ENCODE assay signal across 2 cellular contexts in genomic region chr1:198165927-198166647, GRCh38.
TF ChIP-seq lines count a peak whose summit lies in the region.

No MANE protein-coding gene starts in this region.

TF ChIP-seq in SK-N-SH, 30 proteins besides CTCF, POLR2A, EP300 and RAD21 (continued from another document):
- TF ChIP-seq USF1 (IDR thresholded peaks at IDR 0.05; ENCODE audit: borderline replicate concordance, low read depth), result no peak
- TF ChIP-seq MAX (IDR thresholded peaks at IDR 0.05; ENCODE audit: low read depth), result no peak
- TF ChIP-seq ZBTB33 (IDR thresholded peaks at IDR 0.05; ENCODE audit: borderline replicate concordance, low read depth), result no peak
- no peak for TF ChIP-seq POLR2AphosphoS5 (IDR thresholded peaks at IDR 0.05; ENCODE audit: low read depth, low read length)
- TF ChIP-seq IRF3 (IDR thresholded peaks at IDR 0.05; ENCODE audit: low read depth, low read length), result no peak
- no peak for TF ChIP-seq REST (IDR thresholded peaks at IDR 0.05; ENCODE audit: low read depth, low read length)
- no peak for TF ChIP-seq YY1 (IDR thresholded peaks at IDR 0.05; ENCODE audit: low read depth)
- no peak for TF ChIP-seq RXRA (IDR thresholded peaks at IDR 0.05; ENCODE audit: borderline replicate concordance, low read depth)
- no peak for TF ChIP-seq ELF1 (IDR thresholded peaks at IDR 0.05)

TF ChIP-seq in SK-N-SH treated with all-trans-retinoic acid at 6 μM for 48 hours, 23 proteins besides CTCF, POLR2A, EP300 and RAD21 (continued from another document):
- TF ChIP-seq PATZ1 (CRISPR knock-in tag; IDR thresholded peaks at IDR 0.05; ENCODE audit: borderline replicate concordance) (no peak), CSDC2 (CRISPR knock-in tag; IDR thresholded peaks at IDR 0.05) (no peak), TSHZ2 (CRISPR knock-in tag; IDR thresholded peaks at IDR 0.05) (no peak), ESRRG (CRISPR knock-in tag; IDR thresholded peaks at IDR 0.05) (no peak), GLIS3 (CRISPR knock-in tag; IDR thresholded peaks at IDR 0.05) (no peak), CSRNP3 (CRISPR knock-in tag; IDR thresholded peaks at IDR 0.05) (no peak), ZNF70 (CRISPR knock-in tag; IDR thresholded peaks at IDR 0.05) (no peak), ZFP3 (CRISPR knock-in tag; IDR thresholded peaks at IDR 0.05) (no peak), RARB (CRISPR knock-in tag; IDR thresholded peaks at IDR 0.05) (no peak), TCF4 (CRISPR knock-in tag; IDR thresholded peaks at IDR 0.05; ENCODE audit: borderline replicate concordance) (no peak), PPARA (CRISPR knock-in tag; IDR thresholded peaks at IDR 0.05; ENCODE audit: borderline replicate concordance) (no peak), ZFP30 (CRISPR knock-in tag; IDR thresholded peaks at IDR 0.05) (no peak)
TF ChIP-seq in SK-N-SH treated with all-trans-retinoic acid at 6 μM for 48 hours: peak in this region for 0.
